In genomic region chr12:95220726-95221125, GRCh38 we compare ENCODE assay signal across 1 cellular context.
TF ChIP-seq lines count a peak whose summit lies in the region.

No MANE protein-coding gene starts in this region.

TF ChIP-seq in GM23338, 12 proteins besides CTCF, POLR2A, EP300 and RAD21:
- TF ChIP-seq ETS1 (IDR thresholded peaks at IDR 0.05) (no peak), JUNB (IDR thresholded peaks at IDR 0.05; ENCODE audit: unreplicated experiment) (no peak), REST (IDR thresholded peaks at IDR 0.05; ENCODE audit: unreplicated experiment) (no peak), ZNF331 (CRISPR knock-in tag; IDR thresholded peaks at IDR 0.05; ENCODE audit: low read depth) (no peak), NANOG (IDR thresholded peaks at IDR 0.05; ENCODE audit: borderline replicate concordance) (no peak), STAT1 (IDR thresholded peaks at IDR 0.05; ENCODE audit: unreplicated experiment) (no peak), EZH2 (IDR thresholded peaks at IDR 0.05; ENCODE audit: low read depth, unreplicated experiment) (no peak), ZNF114 (CRISPR knock-in tag; IDR thresholded peaks at IDR 0.05) (no peak), EZH2phosphoT487 (IDR thresholded peaks at IDR 0.05; ENCODE audit: unreplicated experiment) (no peak), CREB1 (CRISPR knock-in tag; IDR thresholded peaks at IDR 0.05; ENCODE audit: low read depth) (no peak), POLR2AphosphoS5 (IDR thresholded peaks at IDR 0.05; ENCODE audit: low read depth) (no peak)
- TF ChIP-seq, protein P1, sequence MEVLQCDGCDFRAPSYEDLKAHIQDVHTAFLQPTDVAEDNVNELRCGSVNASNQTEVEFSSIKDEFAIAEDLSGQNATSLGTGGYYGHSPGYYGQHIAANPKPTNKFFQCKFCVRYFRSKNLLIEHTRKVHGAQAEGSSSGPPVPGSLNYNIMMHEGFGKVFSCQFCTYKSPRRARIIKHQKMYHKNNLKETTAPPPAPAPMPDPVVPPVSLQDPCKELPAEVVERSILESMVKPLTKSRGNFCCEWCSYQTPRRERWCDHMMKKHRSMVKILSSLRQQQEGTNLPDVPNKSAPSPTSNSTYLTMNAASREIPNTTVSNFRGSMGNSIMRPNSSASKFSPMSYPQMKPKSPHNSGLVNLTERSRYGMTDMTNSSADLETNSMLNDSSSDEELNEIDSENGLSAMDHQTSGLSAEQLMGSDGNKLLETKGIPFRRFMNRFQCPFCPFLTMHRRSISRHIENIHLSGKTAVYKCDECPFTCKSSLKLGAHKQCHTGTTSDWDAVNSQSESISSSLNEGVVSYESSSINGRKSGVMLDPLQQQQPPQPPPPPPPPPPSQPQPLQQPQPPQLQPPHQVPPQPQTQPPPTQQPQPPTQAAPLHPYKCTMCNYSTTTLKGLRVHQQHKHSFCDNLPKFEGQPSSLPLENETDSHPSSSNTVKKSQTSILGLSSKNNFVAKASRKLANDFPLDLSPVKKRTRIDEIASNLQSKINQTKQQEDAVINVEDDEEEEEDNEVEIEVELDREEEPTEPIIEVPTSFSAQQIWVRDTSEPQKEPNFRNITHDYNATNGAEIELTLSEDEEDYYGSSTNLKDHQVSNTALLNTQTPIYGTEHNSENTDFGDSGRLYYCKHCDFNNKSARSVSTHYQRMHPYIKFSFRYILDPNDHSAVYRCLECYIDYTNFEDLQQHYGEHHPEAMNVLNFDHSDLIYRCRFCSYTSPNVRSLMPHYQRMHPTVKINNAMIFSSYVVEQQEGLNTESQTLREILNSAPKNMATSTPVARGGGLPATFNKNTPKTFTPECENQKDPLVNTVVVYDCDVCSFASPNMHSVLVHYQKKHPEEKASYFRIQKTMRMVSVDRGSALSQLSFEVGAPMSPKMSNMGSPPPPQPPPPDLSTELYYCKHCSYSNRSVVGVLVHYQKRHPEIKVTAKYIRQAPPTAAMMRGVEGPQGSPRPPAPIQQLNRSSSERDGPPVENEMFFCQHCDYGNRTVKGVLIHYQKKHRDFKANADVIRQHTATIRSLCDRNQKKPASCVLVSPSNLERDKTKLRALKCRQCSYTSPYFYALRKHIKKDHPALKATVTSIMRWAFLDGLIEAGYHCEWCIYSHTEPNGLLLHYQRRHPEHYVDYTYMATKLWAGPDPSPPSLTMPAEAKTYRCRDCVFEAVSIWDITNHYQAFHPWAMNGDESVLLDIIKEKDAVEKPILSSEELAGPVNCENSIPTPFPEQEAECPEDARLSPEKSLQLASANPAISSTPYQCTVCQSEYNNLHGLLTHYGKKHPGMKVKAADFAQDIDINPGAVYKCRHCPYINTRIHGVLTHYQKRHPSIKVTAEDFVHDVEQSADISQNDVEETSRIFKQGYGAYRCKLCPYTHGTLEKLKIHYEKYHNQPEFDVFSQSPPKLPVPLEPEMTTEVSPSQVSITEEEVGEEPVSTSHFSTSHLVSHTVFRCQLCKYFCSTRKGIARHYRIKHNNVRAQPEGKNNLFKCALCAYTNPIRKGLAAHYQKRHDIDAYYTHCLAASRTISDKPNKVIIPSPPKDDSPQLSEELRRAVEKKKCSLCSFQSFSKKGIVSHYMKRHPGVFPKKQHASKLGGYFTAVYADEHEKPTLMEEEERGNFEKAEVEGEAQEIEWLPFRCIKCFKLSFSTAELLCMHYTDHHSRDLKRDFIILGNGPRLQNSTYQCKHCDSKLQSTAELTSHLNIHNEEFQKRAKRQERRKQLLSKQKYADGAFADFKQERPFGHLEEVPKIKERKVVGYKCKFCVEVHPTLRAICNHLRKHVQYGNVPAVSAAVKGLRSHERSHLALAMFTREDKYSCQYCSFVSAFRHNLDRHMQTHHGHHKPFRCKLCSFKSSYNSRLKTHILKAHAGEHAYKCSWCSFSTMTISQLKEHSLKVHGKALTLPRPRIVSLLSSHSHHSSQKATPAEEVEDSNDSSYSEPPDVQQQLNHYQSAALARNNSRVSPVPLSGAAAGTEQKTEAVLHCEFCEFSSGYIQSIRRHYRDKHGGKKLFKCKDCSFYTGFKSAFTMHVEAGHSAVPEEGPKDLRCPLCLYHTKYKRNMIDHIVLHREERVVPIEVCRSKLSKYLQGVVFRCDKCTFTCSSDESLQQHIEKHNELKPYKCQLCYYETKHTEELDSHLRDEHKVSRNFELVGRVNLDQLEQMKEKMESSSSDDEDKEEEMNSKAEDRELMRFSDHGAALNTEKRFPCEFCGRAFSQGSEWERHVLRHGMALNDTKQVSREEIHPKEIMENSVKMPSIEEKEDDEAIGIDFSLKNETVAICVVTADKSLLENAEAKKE (CRISPR knock-in tag; IDR thresholded peaks at IDR 0.05) = no peak
